ENCODE assay signal across 1 cellular context in the genomic region with DNA sequence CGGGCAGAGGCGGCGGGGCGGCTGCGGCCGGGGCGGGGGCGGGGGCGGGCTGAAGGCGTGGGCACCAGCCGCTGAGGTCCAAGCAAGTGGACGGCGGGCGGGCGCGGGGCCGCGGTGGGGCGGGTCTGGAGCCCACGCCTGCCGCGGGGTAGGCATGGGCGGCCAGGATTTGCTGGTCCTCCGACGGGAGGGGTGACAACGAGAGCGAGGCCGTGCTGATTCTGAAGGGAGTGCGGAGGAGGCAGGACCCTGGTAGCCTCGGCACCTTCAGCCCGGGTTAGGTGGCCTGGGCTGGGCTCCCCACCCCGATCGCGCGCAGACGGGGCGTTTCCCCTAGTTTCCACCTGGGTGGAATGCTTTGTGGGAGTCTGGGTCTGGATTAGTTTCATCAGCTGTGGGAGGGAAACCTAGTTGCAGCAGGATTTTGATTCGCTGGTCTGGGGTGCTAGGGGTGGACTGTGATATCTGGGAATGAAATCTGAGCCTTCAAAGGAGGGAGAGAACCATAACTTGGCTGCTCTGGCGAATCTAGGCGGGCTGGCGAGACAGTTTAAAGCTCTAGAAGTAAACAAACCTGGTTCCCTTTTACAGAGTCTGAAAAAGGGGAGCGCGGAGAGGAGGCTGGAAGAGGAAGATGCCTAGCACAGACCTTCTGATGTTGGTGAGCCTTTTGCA.
TF ChIP-seq lines count a peak whose summit lies in the region.

No MANE protein-coding gene starts in this region.

TF ChIP-seq in HepG2, 621 proteins besides CTCF, POLR2A, EP300 and RAD21 (continued from another document and continues in another):
- TF ChIP-seq, protein P1, sequence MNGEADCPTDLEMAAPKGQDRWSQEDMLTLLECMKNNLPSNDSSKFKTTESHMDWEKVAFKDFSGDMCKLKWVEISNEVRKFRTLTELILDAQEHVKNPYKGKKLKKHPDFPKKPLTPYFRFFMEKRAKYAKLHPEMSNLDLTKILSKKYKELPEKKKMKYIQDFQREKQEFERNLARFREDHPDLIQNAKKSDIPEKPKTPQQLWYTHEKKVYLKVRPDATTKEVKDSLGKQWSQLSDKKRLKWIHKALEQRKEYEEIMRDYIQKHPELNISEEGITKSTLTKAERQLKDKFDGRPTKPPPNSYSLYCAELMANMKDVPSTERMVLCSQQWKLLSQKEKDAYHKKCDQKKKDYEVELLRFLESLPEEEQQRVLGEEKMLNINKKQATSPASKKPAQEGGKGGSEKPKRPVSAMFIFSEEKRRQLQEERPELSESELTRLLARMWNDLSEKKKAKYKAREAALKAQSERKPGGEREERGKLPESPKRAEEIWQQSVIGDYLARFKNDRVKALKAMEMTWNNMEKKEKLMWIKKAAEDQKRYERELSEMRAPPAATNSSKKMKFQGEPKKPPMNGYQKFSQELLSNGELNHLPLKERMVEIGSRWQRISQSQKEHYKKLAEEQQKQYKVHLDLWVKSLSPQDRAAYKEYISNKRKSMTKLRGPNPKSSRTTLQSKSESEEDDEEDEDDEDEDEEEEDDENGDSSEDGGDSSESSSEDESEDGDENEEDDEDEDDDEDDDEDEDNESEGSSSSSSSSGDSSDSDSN (CRISPR knock-in tag; IDR thresholded peaks at IDR 0.05): peak; percentile 63; the same call in 1 of the 2 replicates
- TF ChIP-seq ZNF740 (CRISPR knock-in tag; IDR thresholded peaks at IDR 0.05) (no peak), TRAFD1 (CRISPR knock-in tag; IDR thresholded peaks at IDR 0.05; ENCODE audit: borderline replicate concordance) (no peak), PHF21A (CRISPR knock-in tag; IDR thresholded peaks at IDR 0.05) (peak; percentile 58; the same call in 1 of the 2 replicates), ZNF790 (CRISPR knock-in tag; IDR thresholded peaks at IDR 0.05; ENCODE audit: borderline replicate concordance) (no peak), TOPORS (CRISPR knock-in tag; IDR thresholded peaks at IDR 0.05) (no peak), NFE2 (CRISPR knock-in tag; IDR thresholded peaks at IDR 0.05) (no peak), ZNF558 (CRISPR knock-in tag; IDR thresholded peaks at IDR 0.05; ENCODE audit: borderline replicate concordance) (no peak), ZNF10 (CRISPR knock-in tag; IDR thresholded peaks at IDR 0.05; ENCODE audit: borderline replicate concordance, low read depth) (no peak), ZNF121 (CRISPR knock-in tag; IDR thresholded peaks at IDR 0.05) (no peak), ZNF484 (CRISPR knock-in tag; IDR thresholded peaks at IDR 0.05; ENCODE audit: borderline replicate concordance, low read depth) (no peak), DNMT3B (CRISPR knock-in tag; conservative IDR thresholded peaks at IDR 0.05) (no peak), KMT2A (CRISPR knock-in tag; IDR thresholded peaks at IDR 0.05) (0 out of 2 replicates have a peak, but pooled peaks have one; percentile 31), YEATS4 (CRISPR knock-in tag; IDR thresholded peaks at IDR 0.05; ENCODE audit: borderline replicate concordance) (peak; percentile 37), ZNF292 (CRISPR knock-in tag; IDR thresholded peaks at IDR 0.05; ENCODE audit: borderline replicate concordance, low read depth) (0 out of 2 replicates have a peak, but pooled peaks have one; percentile 21), HDAC1 (CRISPR knock-in tag; IDR thresholded peaks at IDR 0.05) (no peak), ZNF234 (CRISPR knock-in tag; conservative IDR thresholded peaks at IDR 0.05) (no peak), ZNF138 (CRISPR knock-in tag; IDR thresholded peaks at IDR 0.05; ENCODE audit: low read depth) (0 out of 2 replicates have a peak, but pooled peaks have one; percentile 0), ZNF543 (CRISPR knock-in tag; IDR thresholded peaks at IDR 0.05) (no peak), PRDM10 (CRISPR knock-in tag; IDR thresholded peaks at IDR 0.05; ENCODE audit: low read depth) (no peak), ZNF567 (CRISPR knock-in tag; IDR thresholded peaks at IDR 0.05; ENCODE audit: borderline replicate concordance) (no peak), ZNF660 (CRISPR knock-in tag; IDR thresholded peaks at IDR 0.05; ENCODE audit: borderline replicate concordance, low read depth) (no peak), SMYD3 (CRISPR knock-in tag; IDR thresholded peaks at IDR 0.05) (no peak), ZNF768 (CRISPR knock-in tag; IDR thresholded peaks at IDR 0.05) (no peak), ONECUT2 (CRISPR knock-in tag; IDR thresholded peaks at IDR 0.05) (no peak), ZNF570 (CRISPR knock-in tag; IDR thresholded peaks at IDR 0.05; ENCODE audit: borderline replicate concordance) (no peak), NPAS2 (CRISPR knock-in tag; IDR thresholded peaks at IDR 0.05; ENCODE audit: borderline replicate concordance) (no peak), ZFP36L2 (CRISPR knock-in tag; IDR thresholded peaks at IDR 0.05) (no peak), ZBTB7A (CRISPR knock-in tag; IDR thresholded peaks at IDR 0.05) (no peak), ZNF550 (CRISPR knock-in tag; IDR thresholded peaks at IDR 0.05; ENCODE audit: borderline replicate concordance) (no peak), ZFP36 (IDR thresholded peaks at IDR 0.05; ENCODE audit: borderline replicate concordance, low read depth, low read length, partially characterized antibody) (no peak), FLYWCH1 (CRISPR knock-in tag; IDR thresholded peaks at IDR 0.05) (no peak), ZBTB1 (CRISPR knock-in tag; IDR thresholded peaks at IDR 0.05; ENCODE audit: borderline replicate concordance) (no peak), PATZ1 (CRISPR knock-in tag; IDR thresholded peaks at IDR 0.05) (peak; percentile 10; the same call in 1 of the 2 replicates)
- TF ChIP-seq, protein P2, sequence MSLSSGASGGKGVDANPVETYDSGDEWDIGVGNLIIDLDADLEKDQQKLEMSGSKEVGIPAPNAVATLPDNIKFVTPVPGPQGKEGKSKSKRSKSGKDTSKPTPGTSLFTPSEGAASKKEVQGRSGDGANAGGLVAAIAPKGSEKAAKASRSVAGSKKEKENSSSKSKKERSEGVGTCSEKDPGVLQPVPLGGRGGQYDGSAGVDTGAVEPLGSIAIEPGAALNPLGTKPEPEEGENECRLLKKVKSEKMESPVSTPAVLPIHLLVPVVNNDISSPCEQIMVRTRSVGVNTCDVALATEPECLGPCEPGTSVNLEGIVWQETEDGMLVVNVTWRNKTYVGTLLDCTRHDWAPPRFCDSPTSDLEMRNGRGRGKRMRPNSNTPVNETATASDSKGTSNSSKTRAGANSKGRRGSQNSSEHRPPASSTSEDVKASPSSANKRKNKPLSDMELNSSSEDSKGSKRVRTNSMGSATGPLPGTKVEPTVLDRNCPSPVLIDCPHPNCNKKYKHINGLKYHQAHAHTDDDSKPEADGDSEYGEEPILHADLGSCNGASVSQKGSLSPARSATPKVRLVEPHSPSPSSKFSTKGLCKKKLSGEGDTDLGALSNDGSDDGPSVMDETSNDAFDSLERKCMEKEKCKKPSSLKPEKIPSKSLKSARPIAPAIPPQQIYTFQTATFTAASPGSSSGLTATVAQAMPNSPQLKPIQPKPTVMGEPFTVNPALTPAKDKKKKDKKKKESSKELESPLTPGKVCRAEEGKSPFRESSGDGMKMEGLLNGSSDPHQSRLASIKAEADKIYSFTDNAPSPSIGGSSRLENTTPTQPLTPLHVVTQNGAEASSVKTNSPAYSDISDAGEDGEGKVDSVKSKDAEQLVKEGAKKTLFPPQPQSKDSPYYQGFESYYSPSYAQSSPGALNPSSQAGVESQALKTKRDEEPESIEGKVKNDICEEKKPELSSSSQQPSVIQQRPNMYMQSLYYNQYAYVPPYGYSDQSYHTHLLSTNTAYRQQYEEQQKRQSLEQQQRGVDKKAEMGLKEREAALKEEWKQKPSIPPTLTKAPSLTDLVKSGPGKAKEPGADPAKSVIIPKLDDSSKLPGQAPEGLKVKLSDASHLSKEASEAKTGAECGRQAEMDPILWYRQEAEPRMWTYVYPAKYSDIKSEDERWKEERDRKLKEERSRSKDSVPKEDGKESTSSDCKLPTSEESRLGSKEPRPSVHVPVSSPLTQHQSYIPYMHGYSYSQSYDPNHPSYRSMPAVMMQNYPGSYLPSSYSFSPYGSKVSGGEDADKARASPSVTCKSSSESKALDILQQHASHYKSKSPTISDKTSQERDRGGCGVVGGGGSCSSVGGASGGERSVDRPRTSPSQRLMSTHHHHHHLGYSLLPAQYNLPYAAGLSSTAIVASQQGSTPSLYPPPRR (CRISPR knock-in tag; IDR thresholded peaks at IDR 0.05; ENCODE audit: borderline replicate concordance): peak; percentile 26; the same call in 1 of the 2 replicates
- TF ChIP-seq, protein P3, sequence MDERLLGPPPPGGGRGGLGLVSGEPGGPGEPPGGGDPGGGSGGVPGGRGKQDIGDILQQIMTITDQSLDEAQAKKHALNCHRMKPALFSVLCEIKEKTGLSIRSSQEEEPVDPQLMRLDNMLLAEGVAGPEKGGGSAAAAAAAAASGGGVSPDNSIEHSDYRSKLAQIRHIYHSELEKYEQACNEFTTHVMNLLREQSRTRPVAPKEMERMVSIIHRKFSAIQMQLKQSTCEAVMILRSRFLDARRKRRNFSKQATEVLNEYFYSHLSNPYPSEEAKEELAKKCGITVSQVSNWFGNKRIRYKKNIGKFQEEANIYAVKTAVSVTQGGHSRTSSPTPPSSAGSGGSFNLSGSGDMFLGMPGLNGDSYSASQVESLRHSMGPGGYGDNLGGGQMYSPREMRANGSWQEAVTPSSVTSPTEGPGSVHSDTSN (CRISPR knock-in tag; IDR thresholded peaks at IDR 0.05): no peak
- TF ChIP-seq, protein P4, sequence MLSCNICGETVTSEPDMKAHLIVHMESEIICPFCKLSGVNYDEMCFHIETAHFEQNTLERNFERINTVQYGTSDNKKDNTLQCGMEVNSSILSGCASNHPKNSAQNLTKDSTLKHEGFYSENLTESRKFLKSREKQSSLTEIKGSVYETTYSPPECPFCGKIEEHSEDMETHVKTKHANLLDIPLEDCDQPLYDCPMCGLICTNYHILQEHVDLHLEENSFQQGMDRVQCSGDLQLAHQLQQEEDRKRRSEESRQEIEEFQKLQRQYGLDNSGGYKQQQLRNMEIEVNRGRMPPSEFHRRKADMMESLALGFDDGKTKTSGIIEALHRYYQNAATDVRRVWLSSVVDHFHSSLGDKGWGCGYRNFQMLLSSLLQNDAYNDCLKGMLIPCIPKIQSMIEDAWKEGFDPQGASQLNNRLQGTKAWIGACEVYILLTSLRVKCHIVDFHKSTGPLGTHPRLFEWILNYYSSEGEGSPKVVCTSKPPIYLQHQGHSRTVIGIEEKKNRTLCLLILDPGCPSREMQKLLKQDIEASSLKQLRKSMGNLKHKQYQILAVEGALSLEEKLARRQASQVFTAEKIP (CRISPR knock-in tag; IDR thresholded peaks at IDR 0.05; ENCODE audit: borderline replicate concordance): no peak
